In genomic region chr6:15244605-15245360, GRCh38 we compare ENCODE assay signal across 8 cellular contexts. TPM values are rescaled to one million over a fixed set of nuclear protein-coding genes. Genes with fewer than 3 reads are reported as not detected.
DNase-seq lines count a peak whose midpoint lies in the region; ATAC-seq lines count a peak whose summit lies in the region.

No MANE protein-coding gene starts in this region.

- no peaks in the 10 kb centered on the region for H3K4me1 ChIP-seq in urinary bladder (ENCODE audit: insufficient read depth)

- H3K4me1 Mint-ChIP-seq in activated naive CD4-positive, alpha-beta T cell treated with anti-CD3 and anti-CD28 coated beads, Interleukin-2, amount 10 ng/mL, durations not matched to agents 7 days and 5 days, result peaks cover 15% of the 10 kb centered on the region

- H3K9me3 Mint-ChIP-seq in activated naive CD4-positive, alpha-beta T cell treated with anti-CD3 and anti-CD28 coated beads, Interleukin-2, amount 10 ng/mL, durations not matched to agents 7 days and 5 days, result no peaks in the 10 kb centered on the region

- under 1% methylated on average over 91 of the region's 92 CpGs for WGBS in urinary bladder

- peaks cover 10% of the 10 kb centered on the region for H3K36me3 Mint-ChIP-seq in activated naive CD4-positive, alpha-beta T cell treated with anti-CD3 and anti-CD28 coated beads, Interleukin-2, amount 10 ng/mL, durations not matched to agents 7 days and 5 days

- H3K4me3 ChIP-seq in urinary bladder (ENCODE audit: low read depth, low read length), result peak overlapping the region; percentile 94

- H3K36me3 ChIP-seq in urinary bladder (ENCODE audit: insufficient read depth), result no peaks in the 10 kb centered on the region

- H3K27ac ChIP-seq in urinary bladder (ENCODE audit: low read depth), result no peak overlapping the region

- H3K27ac Mint-ChIP-seq in activated naive CD4-positive, alpha-beta T cell treated with anti-CD3 and anti-CD28 coated beads, Interleukin-2, amount 10 ng/mL, durations not matched to agents 7 days and 5 days, result peak overlapping the region; percentile 97

- peak; percentile 81 for DNase-seq in AG08396 (ENCODE audit: low spot score)
- DNase-seq in OCI-M1 (lab: John Stamatoyannopoulos, UW), result peak; percentile 82
- peak; percentile 77 for DNase-seq in activated naive CD4-positive, alpha-beta T cell treated with anti-CD3 and anti-CD28 coated beads, Interleukin-2, amount 10 ng/mL, durations not matched to agents 7 days and 5 days
- DNase-seq in germinal center (ENCODE audit: low spot score), result peak; percentile 62
- peak in 38 of 56 donors; percentile 28 to 94 (median 78) for DNase-seq in nucleus accumbens (lab: John Stamatoyannopoulos, UW)

- H3K4me3 Mint-ChIP-seq in activated naive CD4-positive, alpha-beta T cell treated with anti-CD3 and anti-CD28 coated beads, Interleukin-2, amount 10 ng/mL, durations not matched to agents 7 days and 5 days, result peak overlapping the region; percentile 98

- CTCF ChIA-PET in activated naive CD4-positive, alpha-beta T cell treated with anti-CD3 and anti-CD28 coated beads, Interleukin-2, amount 10 ng/mL, durations not matched to agents 7 days and 5 days (lab: Charles Lee), result interaction anchor here (0.6 to 0.8 kb wide), 2 partner anchors 219 to 1188 kb away, joined by 3 read pairs; no protein-coding TSS in a partner anchor

- ATAC-seq in GM18909 (IDR thresholded peaks at IDR 0.05; ENCODE audit: poor library complexity, unreplicated experiment) (peak; percentile 27), HG03432 (IDR thresholded peaks at IDR 0.05; ENCODE audit: unreplicated experiment) (peak; percentile 20)

- H3K27me3 Mint-ChIP-seq in activated naive CD4-positive, alpha-beta T cell treated with anti-CD3 and anti-CD28 coated beads, Interleukin-2, amount 10 ng/mL, durations not matched to agents 7 days and 5 days, result peaks cover 9% of the 10 kb centered on the region

RNA-seq across cellular contexts. Expression of gene JARID2, which starts 1.1 kb away (rescaled TPM):
- 11.9 TPM for total RNA-seq in urinary bladder
- 5.5 TPM for polyA plus RNA-seq in urinary bladder
